In the genomic region with DNA sequence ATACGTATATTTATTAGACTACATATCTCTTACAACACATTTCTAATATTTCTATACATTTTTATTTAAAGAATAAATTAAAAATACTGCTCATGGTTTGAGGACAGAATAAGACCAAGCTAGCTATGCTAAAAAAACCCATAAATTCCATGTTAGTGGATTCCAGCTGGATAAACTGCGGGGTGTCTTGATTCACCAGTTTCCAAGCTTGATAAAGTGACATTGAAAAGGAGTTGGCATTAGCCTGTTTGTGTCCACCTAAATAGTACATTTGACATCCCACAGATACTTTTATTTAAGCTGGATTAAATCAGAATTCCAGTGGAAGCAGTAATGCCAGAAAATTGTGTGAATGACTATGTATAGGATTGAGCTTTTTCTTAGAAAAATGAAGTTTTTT, we compare ENCODE assay signal across 23 cellular contexts.
"Had no signal": no experiment of that assay in that cellular context is flagged by ENCODE, and none has a peak within 500 bp of the region (broad histone marks: within the 10 kb centered on the region; RNA-seq: fewer than 3 reads in every experiment).

No MANE protein-coding gene starts in this region.

- ATAC-seq: esophagus mucosa, gastrocnemius medialis, heart right ventricle, left cardiac atrium, left lung, left ventricle myocardium superior, lower lobe of right lung had no signal

- H3K36me3 ChIP-seq: esophagus squamous epithelium, gastrocnemius medialis, heart right ventricle, left lung, lower lobe of right lung had no signal

- DNase-seq: cerebellar nuclear complex; dermis blood vessel endothelial cell; dorsolateral prefrontal cortex; effector CD4-positive, alpha-beta T cell; effector memory CD4-positive, alpha-beta T cell; erythroblast; esophagus squamous epithelium; foreskin fibroblast; foreskin melanocyte; gastrocnemius medialis; glutamatergic neuron; head of caudate nucleus; heart right ventricle; hippocampal formation; left cardiac atrium; left lung; left ventricle myocardium superior; lower lobe of right lung; mesenchymal stem cell; midbrain had no signal

- H3K4me1 ChIP-seq: esophagus squamous epithelium, gastrocnemius medialis, heart right ventricle, left lung, lower lobe of right lung had no signal

- H3K4me3 ChIP-seq: coronary artery, dorsolateral prefrontal cortex, esophagus squamous epithelium, gastrocnemius medialis, heart right ventricle, left lung, lower lobe of right lung had no signal

- H3K9me3 ChIP-seq: esophagus squamous epithelium, gastrocnemius medialis, left lung, lower lobe of right lung had no signal

- H3K27ac ChIP-seq: coronary artery, dorsolateral prefrontal cortex, epithelial cell of prostate, esophagus squamous epithelium, gastrocnemius medialis, heart right ventricle, left lung, lower lobe of right lung had no signal

- H3K27me3 ChIP-seq: esophagus squamous epithelium, gastrocnemius medialis, heart right ventricle, left lung had no signal
